In the genomic region with DNA sequence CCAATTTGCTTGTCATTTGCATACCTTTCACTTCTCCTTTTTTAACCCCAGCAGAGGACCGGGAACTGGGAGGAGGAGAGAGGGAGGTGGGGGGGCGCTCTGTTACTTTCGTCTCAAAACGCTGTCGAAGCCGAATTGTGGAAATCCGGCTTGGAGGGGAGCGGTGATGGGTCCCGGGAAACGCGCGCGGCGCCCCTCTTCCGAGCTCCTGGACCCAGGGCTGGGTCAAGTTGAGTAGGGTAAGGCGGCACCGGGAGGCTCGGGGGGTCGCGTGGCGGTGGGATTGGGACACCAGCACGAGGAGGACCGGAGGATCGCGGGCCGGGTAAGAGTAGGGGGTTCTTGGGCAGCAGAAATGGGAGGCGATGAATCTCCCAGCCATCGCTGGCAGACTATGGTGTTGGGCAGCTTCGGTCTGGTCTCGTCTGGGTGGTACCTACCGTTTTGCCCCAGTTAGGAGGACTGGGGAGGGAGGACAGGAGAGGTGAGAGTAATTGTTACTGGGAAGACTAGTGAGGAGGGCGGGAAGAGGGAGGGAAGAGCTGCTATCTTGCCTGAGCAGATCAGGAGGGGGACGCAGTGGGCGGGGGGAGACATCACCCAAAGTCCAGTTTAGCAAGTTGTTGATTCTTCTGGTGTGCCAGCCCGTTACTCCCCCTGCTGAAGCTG, we compare ENCODE assay signal across 1 cellular context.
TF ChIP-seq lines count a peak whose summit lies in the region.

No MANE protein-coding gene starts in this region.

TF ChIP-seq in HepG2, 621 proteins besides CTCF, POLR2A, EP300 and RAD21 (continued from another document and continues in another):
- TF ChIP-seq AKNA (CRISPR knock-in tag; IDR thresholded peaks at IDR 0.05; ENCODE audit: borderline replicate concordance) (no peak), RXRB (CRISPR knock-in tag; IDR thresholded peaks at IDR 0.05; ENCODE audit: borderline replicate concordance) (peak; percentile 34; the same call in 1 of the 2 replicates), FOXJ3 (CRISPR knock-in tag; IDR thresholded peaks at IDR 0.05; ENCODE audit: borderline replicate concordance) (no peak), NFKB2 (CRISPR knock-in tag; IDR thresholded peaks at IDR 0.05; ENCODE audit: borderline replicate concordance) (no peak), ZNF296 (CRISPR knock-in tag; conservative IDR thresholded peaks at IDR 0.05) (no peak), PCBP2 (optimal IDR thresholded peaks at IDR 0.05; ENCODE audit: low read depth, low read length, poor library complexity, severe bottlenecking) (no peak), ZBTB7B (CRISPR knock-in tag; IDR thresholded peaks at IDR 0.05) (peak; percentile 61; the same call in 1 of the 2 replicates), AGO1 (IDR thresholded peaks at IDR 0.05; ENCODE audit: low read depth, low read length, poor library complexity, severe bottlenecking) (no peak), ZNF232 (CRISPR knock-in tag; IDR thresholded peaks at IDR 0.05; ENCODE audit: borderline replicate concordance) (0 out of 2 replicates have a peak, but pooled peaks have one; percentile 50), ZNF768 (CRISPR knock-in tag; IDR thresholded peaks at IDR 0.05) (peak; percentile 18; the same call in 1 of the 2 replicates), NCOR1 (IDR thresholded peaks at IDR 0.05; ENCODE audit: borderline replicate concordance, low read length) (no peak), TFDP1 (CRISPR knock-in tag; IDR thresholded peaks at IDR 0.05; ENCODE audit: borderline replicate concordance) (no peak), ATM (IDR thresholded peaks at IDR 0.05; ENCODE audit: borderline replicate concordance) (no peak), ZNF564 (CRISPR knock-in tag; IDR thresholded peaks at IDR 0.05) (peak; percentile 40; the same call in 1 of the 2 replicates), TOE1 (CRISPR knock-in tag; IDR thresholded peaks at IDR 0.05) (no peak), ZNF546 (CRISPR knock-in tag; conservative IDR thresholded peaks at IDR 0.05) (no peak), HNF4A (CRISPR knock-in tag; IDR thresholded peaks at IDR 0.05) (peak; percentile 84), ZNF629 (CRISPR knock-in tag; conservative IDR thresholded peaks at IDR 0.05) (no peak), ZFP36L2 (CRISPR knock-in tag; IDR thresholded peaks at IDR 0.05) (no peak), ZNF670 (CRISPR knock-in tag; IDR thresholded peaks at IDR 0.05; ENCODE audit: borderline replicate concordance) (no peak), PBX2 (CRISPR knock-in tag; IDR thresholded peaks at IDR 0.05) (no peak), MBNL3 (CRISPR knock-in tag; conservative IDR thresholded peaks at IDR 0.05) (no peak), ZNF747 (CRISPR knock-in tag; IDR thresholded peaks at IDR 0.05; ENCODE audit: borderline replicate concordance) (peak; percentile 69; the same call in 1 of the 2 replicates), KDM6A (CRISPR knock-in tag; IDR thresholded peaks at IDR 0.05; ENCODE audit: low read depth) (no peak), MTA3 (CRISPR knock-in tag; IDR thresholded peaks at IDR 0.05) (no peak), ZNF205 (CRISPR knock-in tag; IDR thresholded peaks at IDR 0.05) (0 out of 2 replicates have a peak, but pooled peaks have one; percentile 74), ZMYM2 (CRISPR knock-in tag; IDR thresholded peaks at IDR 0.05) (no peak), ZSCAN5A (CRISPR knock-in tag; IDR thresholded peaks at IDR 0.05; ENCODE audit: borderline replicate concordance) (no peak), NFE2L2 (IDR thresholded peaks at IDR 0.05; ENCODE audit: low read length) (no peak), NFYC (CRISPR knock-in tag; IDR thresholded peaks at IDR 0.05) (0 out of 2 replicates have a peak, but pooled peaks have one; percentile 18), CCDC6 (CRISPR knock-in tag; IDR thresholded peaks at IDR 0.05) (0 out of 2 replicates have a peak, but pooled peaks have one; percentile 29), ZBTB42 (CRISPR knock-in tag; IDR thresholded peaks at IDR 0.05) (no peak), ZNF333 (CRISPR knock-in tag; IDR thresholded peaks at IDR 0.05; ENCODE audit: borderline replicate concordance) (no peak), ZNF431 (CRISPR knock-in tag; IDR thresholded peaks at IDR 0.05; ENCODE audit: borderline replicate concordance, low read depth) (no peak), ZSCAN12 (CRISPR knock-in tag; IDR thresholded peaks at IDR 0.05) (no peak), MEIS2 (CRISPR knock-in tag; IDR thresholded peaks at IDR 0.05) (no peak), ZNF7 (CRISPR knock-in tag; IDR thresholded peaks at IDR 0.05) (no peak), FUBP1 (CRISPR knock-in tag; IDR thresholded peaks at IDR 0.05; ENCODE audit: borderline replicate concordance) (0 out of 2 replicates have a peak, but pooled peaks have one; percentile 76)
- TF ChIP-seq, protein P1, sequence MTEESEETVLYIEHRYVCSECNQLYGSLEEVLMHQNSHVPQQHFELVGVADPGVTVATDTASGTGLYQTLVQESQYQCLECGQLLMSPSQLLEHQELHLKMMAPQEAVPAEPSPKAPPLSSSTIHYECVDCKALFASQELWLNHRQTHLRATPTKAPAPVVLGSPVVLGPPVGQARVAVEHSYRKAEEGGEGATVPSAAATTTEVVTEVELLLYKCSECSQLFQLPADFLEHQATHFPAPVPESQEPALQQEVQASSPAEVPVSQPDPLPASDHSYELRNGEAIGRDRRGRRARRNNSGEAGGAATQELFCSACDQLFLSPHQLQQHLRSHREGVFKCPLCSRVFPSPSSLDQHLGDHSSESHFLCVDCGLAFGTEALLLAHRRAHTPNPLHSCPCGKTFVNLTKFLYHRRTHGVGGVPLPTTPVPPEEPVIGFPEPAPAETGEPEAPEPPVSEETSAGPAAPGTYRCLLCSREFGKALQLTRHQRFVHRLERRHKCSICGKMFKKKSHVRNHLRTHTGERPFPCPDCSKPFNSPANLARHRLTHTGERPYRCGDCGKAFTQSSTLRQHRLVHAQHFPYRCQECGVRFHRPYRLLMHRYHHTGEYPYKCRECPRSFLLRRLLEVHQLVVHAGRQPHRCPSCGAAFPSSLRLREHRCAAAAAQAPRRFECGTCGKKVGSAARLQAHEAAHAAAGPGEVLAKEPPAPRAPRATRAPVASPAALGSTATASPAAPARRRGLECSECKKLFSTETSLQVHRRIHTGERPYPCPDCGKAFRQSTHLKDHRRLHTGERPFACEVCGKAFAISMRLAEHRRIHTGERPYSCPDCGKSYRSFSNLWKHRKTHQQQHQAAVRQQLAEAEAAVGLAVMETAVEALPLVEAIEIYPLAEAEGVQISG (CRISPR knock-in tag; IDR thresholded peaks at IDR 0.05): no peak; the same call in none of the 2 replicates
- TF ChIP-seq, protein P2, sequence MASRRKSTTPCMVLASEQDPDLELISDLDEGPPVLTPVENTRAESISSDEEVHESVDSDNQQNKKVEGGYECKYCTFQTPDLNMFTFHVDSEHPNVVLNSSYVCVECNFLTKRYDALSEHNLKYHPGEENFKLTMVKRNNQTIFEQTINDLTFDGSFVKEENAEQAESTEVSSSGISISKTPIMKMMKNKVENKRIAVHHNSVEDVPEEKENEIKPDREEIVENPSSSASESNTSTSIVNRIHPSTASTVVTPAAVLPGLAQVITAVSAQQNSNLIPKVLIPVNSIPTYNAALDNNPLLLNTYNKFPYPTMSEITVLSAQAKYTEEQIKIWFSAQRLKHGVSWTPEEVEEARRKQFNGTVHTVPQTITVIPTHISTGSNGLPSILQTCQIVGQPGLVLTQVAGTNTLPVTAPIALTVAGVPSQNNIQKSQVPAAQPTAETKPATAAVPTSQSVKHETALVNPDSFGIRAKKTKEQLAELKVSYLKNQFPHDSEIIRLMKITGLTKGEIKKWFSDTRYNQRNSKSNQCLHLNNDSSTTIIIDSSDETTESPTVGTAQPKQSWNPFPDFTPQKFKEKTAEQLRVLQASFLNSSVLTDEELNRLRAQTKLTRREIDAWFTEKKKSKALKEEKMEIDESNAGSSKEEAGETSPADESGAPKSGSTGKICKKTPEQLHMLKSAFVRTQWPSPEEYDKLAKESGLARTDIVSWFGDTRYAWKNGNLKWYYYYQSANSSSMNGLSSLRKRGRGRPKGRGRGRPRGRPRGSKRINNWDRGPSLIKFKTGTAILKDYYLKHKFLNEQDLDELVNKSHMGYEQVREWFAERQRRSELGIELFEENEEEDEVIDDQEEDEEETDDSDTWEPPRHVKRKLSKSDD (CRISPR knock-in tag; IDR thresholded peaks at IDR 0.05; ENCODE audit: low read depth): 0 out of 2 replicates have a peak, but pooled peaks have one; percentile 62
